14 cellular contexts compared by ENCODE assay signal in genomic region chr19:12513531-12514061, GRCh38. TPM values are rescaled to one million over a fixed set of nuclear protein-coding genes. Genes with fewer than 3 reads are reported as not detected.
DNase-seq lines count a peak whose midpoint lies in the region; ATAC-seq and TF ChIP-seq lines count a peak whose summit lies in the region.
"Had no signal": no experiment of that assay in that cellular context is flagged by ENCODE, and none has a peak within 500 bp of the region (broad histone marks: within the 10 kb centered on the region; RNA-seq: fewer than 3 reads in every experiment).

No MANE protein-coding gene starts in this region.

- H3K4me1 ChIP-seq in HEK293 (ENCODE audit: control insufficient read depth, insufficient read depth, low read length): no peaks in the 10 kb centered on the region
- no peaks in the 10 kb centered on the region for H3K4me1 ChIP-seq in rectal smooth muscle tissue (ENCODE audit: control insufficient read depth, insufficient read depth, low read length)
- no peaks in the 10 kb centered on the region for H3K4me1 ChIP-seq in SJCRH30
- H3K4me1 ChIP-seq: prostate gland had no signal

- H3K4me3 Mint-ChIP-seq in glutamatergic neuron (ENCODE audit: unreplicated experiment): no peak overlapping the region

- no peaks in the 10 kb centered on the region for H3K27me3 ChIP-seq in rectal smooth muscle tissue (ENCODE audit: control insufficient read depth, insufficient read depth, low read length)
- no peaks in the 10 kb centered on the region for H3K27me3 ChIP-seq in SJCRH30

- ATAC-seq in GM21447 (IDR thresholded peaks at IDR 0.05; ENCODE audit: unreplicated experiment): no peak

- no peak overlapping the region for H3K4me3 ChIP-seq in HEK293 (ENCODE audit: low read depth, low read length)
- H3K4me3 ChIP-seq in coronary artery: peak overlapping the region; percentile 36
- peak overlapping the region; percentile 14 for H3K4me3 ChIP-seq in rectal smooth muscle tissue (ENCODE audit: low read length)
- no peak overlapping the region for H3K4me3 ChIP-seq in SJCRH30
- H3K4me3 ChIP-seq: prostate gland had no signal

- no peak overlapping the region for H3K27ac ChIP-seq in HEK293 (ENCODE audit: extremely low read depth, low read depth, low read length)
- no peak overlapping the region for H3K27ac ChIP-seq in coronary artery
- no peak overlapping the region for H3K27ac ChIP-seq in rectal smooth muscle tissue (ENCODE audit: low read depth, low read length)
- no peak overlapping the region for H3K27ac ChIP-seq in SJCRH30
- H3K27ac ChIP-seq: prostate gland had no signal

- no peak overlapping the region for H3K27ac Mint-ChIP-seq in glutamatergic neuron (ENCODE audit: unreplicated experiment)

- peaks cover 4% of the 10 kb centered on the region for H3K27me3 Mint-ChIP-seq in glutamatergic neuron (ENCODE audit: unreplicated experiment)

- H3K36me3 Mint-ChIP-seq in glutamatergic neuron (ENCODE audit: unreplicated experiment): peaks cover 30% of the 10 kb centered on the region

- POLR2A ChIA-PET in HEK293 (lab: Yijun Ruan, JAX): interaction anchor here (1.1 to 2.2 kb wide), 2 partner anchors 18 to 113 kb away, joined by 3 to 8 read pairs; partner anchors contain the start of gene ZNF799

- no peaks in the 10 kb centered on the region for H3K4me1 Mint-ChIP-seq in glutamatergic neuron (ENCODE audit: low read depth, unreplicated experiment)

- TF ChIP-seq CTCF in HEK293 (tag by site-specific recombination; IDR thresholded peaks at IDR 0.05): no peak
- TF ChIP-seq CTCF in coronary artery (IDR thresholded peaks at IDR 0.05): no peak
- no peak for TF ChIP-seq CTCF in glutamatergic neuron (IDR thresholded peaks at IDR 0.05; ENCODE audit: partially characterized antibody, unreplicated experiment)

- H3K9me3 ChIP-seq in HEK293 (ENCODE audit: control insufficient read depth, insufficient read depth, low read depth, low read length) (no peaks in the 10 kb centered on the region), SJCRH30 (replicated peaks) (peaks cover 11% of the 10 kb centered on the region)
- H3K9me3 ChIP-seq: prostate gland had no signal

- H3K9me3 Mint-ChIP-seq in glutamatergic neuron (ENCODE audit: unreplicated experiment): peaks cover 18% of the 10 kb centered on the region

- H3K36me3 ChIP-seq in HEK293 (ENCODE audit: control insufficient read depth in 2 of 2, insufficient read depth in 1 of 2, low read length in 2 of 2) (no peaks in the 10 kb centered on the region; a peak in 1 of 3 replicates), rectal smooth muscle tissue (ENCODE audit: control insufficient read depth, insufficient read depth, low read length) (no peaks in the 10 kb centered on the region), SJCRH30 (peaks cover 4% of the 10 kb centered on the region; the same call in 1 of the 2 replicates)
- H3K36me3 ChIP-seq: prostate gland had no signal

- H3K9ac ChIP-seq in rectal smooth muscle tissue (ENCODE audit: low read length): no peak overlapping the region

- CTCF ChIA-PET in HEK293 (lab: Yijun Ruan, JAX): no interaction called here

- no peak for DNase-seq in coronary artery (ENCODE audit: low spot score)
- DNase-seq in iPS-NIHi7 (ENCODE audit: extremely low spot score): peak; percentile 46
- DNase-seq in glutamatergic neuron: no peak
- no peak for DNase-seq in KG1 (lab: John Stamatoyannopoulos, UW)
- DNase-seq in SJCRH30: no peak
- DNase-seq: Calu3; effector CD8-positive, alpha-beta T cell; GDM1; Karpas-422; NCI-H510A treated with DMSO at 0.1 percent for 48 hours had no signal

TF ChIP-seq in HEK293, 187 proteins besides CTCF, POLR2A, EP300 and RAD21:
- TF ChIP-seq ZNF169 (tag by site-specific recombination; IDR thresholded peaks at IDR 0.05): no peak
- TF ChIP-seq SCRT2 (tag by site-specific recombination; IDR thresholded peaks at IDR 0.05): peak; percentile 38; the same call in 1 of the 2 replicates

RNA-seq across cellular contexts. Expression of gene ZNF709, which starts 29.0 kb away (rescaled TPM):
- 8.7 TPM for total RNA-seq in glutamatergic neuron (ENCODE audit: unreplicated experiment)
- total RNA-seq in SJCRH30 (2014; rRNA removed; shearing (Covaris generic)): 10.6 and 13.3 TPM in 2 replicates

RNA-seq across cellular contexts. Expression of gene ZNF564, which starts 37.7 kb away (rescaled TPM):
- total RNA-seq in glutamatergic neuron (ENCODE audit: unreplicated experiment): 11.2 TPM
- 9.3 and 10.8 TPM in 2 replicates for total RNA-seq in SJCRH30 (2014; rRNA removed; shearing (Covaris generic))

Comparison
In these comparisons a context has a peak if more than half of its experiments do, and no peak if none do; other contexts are left out.
1. H3K4me3 ChIP-seq: peak in coronary artery (single experiment) and rectal smooth muscle tissue (single experiment); none in HEK293 (single experiment) and SJCRH30 (single experiment).